In genomic region chr14:68936476-68936875, GRCh38 we compare ENCODE assay signal across 2 cellular contexts.
TF ChIP-seq lines count a peak whose summit lies in the region.

No MANE protein-coding gene starts in this region.

TF ChIP-seq in liver, 16 proteins besides CTCF, POLR2A, EP300 and RAD21:
- TF ChIP-seq ZBTB33 (IDR thresholded peaks at IDR 0.05) = no peak
- peak; percentile 72 for TF ChIP-seq REST (IDR thresholded peaks at IDR 0.05)

TF ChIP-seq in HepG2, 621 proteins besides CTCF, POLR2A, EP300 and RAD21:
- no peak for TF ChIP-seq FOXJ3 (CRISPR knock-in tag; IDR thresholded peaks at IDR 0.05; ENCODE audit: borderline replicate concordance)
- no peak for TF ChIP-seq THAP8 (CRISPR knock-in tag; IDR thresholded peaks at IDR 0.05; ENCODE audit: borderline replicate concordance)
- TF ChIP-seq ZFAT (CRISPR knock-in tag; conservative IDR thresholded peaks at IDR 0.05) = no peak
- no peak for TF ChIP-seq EED (CRISPR knock-in tag; IDR thresholded peaks at IDR 0.05)
- TF ChIP-seq ZFYVE20 (CRISPR knock-in tag; IDR thresholded peaks at IDR 0.05; ENCODE audit: borderline replicate concordance, low read depth) = no peak
- TF ChIP-seq ZBTB2 (CRISPR knock-in tag; IDR thresholded peaks at IDR 0.05; ENCODE audit: low read depth) = no peak
- no peak for TF ChIP-seq ZNF503 (CRISPR knock-in tag; IDR thresholded peaks at IDR 0.05)
- TF ChIP-seq KLF6 (CRISPR knock-in tag; IDR thresholded peaks at IDR 0.05) = no peak
- TF ChIP-seq PRPF4 (IDR thresholded peaks at IDR 0.05; ENCODE audit: low read depth, low read length, poor library complexity, severe bottlenecking) = no peak
- no peak for TF ChIP-seq PAX8 (CRISPR knock-in tag; IDR thresholded peaks at IDR 0.05; ENCODE audit: borderline replicate concordance)
- no peak for TF ChIP-seq ZFY (CRISPR knock-in tag; IDR thresholded peaks at IDR 0.05)
- no peak for TF ChIP-seq ISX (CRISPR knock-in tag; conservative IDR thresholded peaks at IDR 0.05)
- TF ChIP-seq ZNF563 (CRISPR knock-in tag; IDR thresholded peaks at IDR 0.05) = no peak
